ENCODE assay signal across 10 cellular contexts in the genomic region with DNA sequence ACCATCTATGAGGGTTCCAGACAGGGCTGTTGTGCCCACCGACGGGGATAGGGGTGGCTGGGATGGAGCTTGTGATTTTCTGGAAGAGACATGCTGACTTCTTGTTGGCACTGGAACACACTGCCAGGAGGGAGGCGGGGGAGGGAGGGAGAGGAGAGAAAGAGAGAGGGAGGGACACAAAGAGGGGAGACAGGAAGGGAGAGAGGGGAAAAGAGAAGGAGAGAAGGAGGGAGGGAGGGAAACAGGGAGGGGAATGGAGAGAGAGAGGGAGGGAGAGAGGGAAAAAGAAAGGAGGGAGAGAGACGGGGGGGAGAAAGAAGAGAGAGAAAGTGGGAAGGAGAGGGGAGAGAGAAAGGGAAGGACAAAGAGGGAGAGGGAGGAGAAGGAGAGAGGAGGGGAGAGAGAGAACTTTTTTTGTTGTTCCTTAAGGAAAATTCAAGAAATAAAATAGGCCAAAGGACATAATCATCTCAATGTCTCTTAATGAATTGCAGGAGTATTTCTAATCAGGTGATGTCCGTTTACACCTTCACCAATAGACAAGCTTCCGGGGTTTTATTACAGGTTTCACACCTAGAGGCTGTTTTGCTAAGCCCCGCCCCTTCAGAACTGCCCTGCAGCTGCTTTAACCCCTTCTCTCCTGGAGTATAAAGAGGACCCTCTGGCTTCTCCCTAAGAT.
DNase-seq lines count a peak whose midpoint lies in the region; ATAC-seq and TF ChIP-seq lines count a peak whose summit lies in the region.
"Had no signal": no experiment of that assay in that cellular context is flagged by ENCODE, and none has a peak within 500 bp of the region (broad histone marks: within the 10 kb centered on the region; RNA-seq: fewer than 3 reads in every experiment).

No MANE protein-coding gene starts in this region.

- no peaks in the 10 kb centered on the region for H3F3A ChIP-seq in PC-3 (ENCODE audit: low read length, unreplicated experiment)

- no peaks in the 10 kb centered on the region for H3K9me2 ChIP-seq in PC-3 (replicated peaks; ENCODE audit: low read length)

- no peaks in the 10 kb centered on the region for H3K27me3 Mint-ChIP-seq in activated CD4-positive, alpha-beta T cell treated with anti-CD3 and anti-CD28 coated beads for 36 hours
- no peaks in the 10 kb centered on the region for H3K27me3 Mint-ChIP-seq in activated CD4-positive, alpha-beta T cell treated with anti-CD3 and anti-CD28 coated beads, Interleukin-2, amount 10 ng/mL, durations not matched to agents 24 days and 14 days

- no peak for ATAC-seq in activated CD4-positive, alpha-beta T cell treated with anti-CD3 and anti-CD28 coated beads for 36 hours
- peak; percentile 15 for ATAC-seq in PC-3
- ATAC-seq in GM19455 (IDR thresholded peaks at IDR 0.05; ENCODE audit: unreplicated experiment): no peak

- H3K4me1 ChIP-seq in PC-3 (ENCODE audit: insufficient read depth, low read length) (no peaks in the 10 kb centered on the region), iPS-18a (ENCODE audit: control insufficient read depth, low read depth, low read length) (peaks cover 5% of the 10 kb centered on the region), thyroid gland (no peaks in the 10 kb centered on the region)
- H3K4me1 ChIP-seq: SJSA1 had no signal

- intact Hi-C loops in activated CD4-positive, alpha-beta T cell treated with anti-CD3 and anti-CD28 coated beads for 36 hours (cut with DNase I, micrococcal nuclease): no loop called here
- intact Hi-C loops in activated CD4-positive, alpha-beta T cell treated with anti-CD3 and anti-CD28 coated beads, Interleukin-2, amount 10 ng/mL, durations not matched to agents 24 days and 14 days (cut with micrococcal nuclease): no loop called here
- intact Hi-C loops in PC-3 (cut with micrococcal nuclease): no loop called here
- intact Hi-C loops in thyroid gland (cut with DNase I): no loop called here

- POLR2A ChIA-PET in activated CD4-positive, alpha-beta T cell treated with anti-CD3 and anti-CD28 coated beads for 36 hours (lab: Charles Lee): no interaction called here
- POLR2A ChIA-PET in PC-3 (lab: Charles Lee; ENCODE audit: unreplicated experiment): no interaction called here

- H3K4me3 ChIP-seq in PC-3 (ENCODE audit: low read length): no peak overlapping the region
- peak overlapping the region; percentile 38 for H3K4me3 ChIP-seq in iPS-18a (ENCODE audit: low read length)
- no peak overlapping the region for H3K4me3 ChIP-seq in thyroid gland (replicated peaks in 1 of 3)
- H3K4me3 ChIP-seq: SJSA1 had no signal

- no peak for TF ChIP-seq POLR2A in thyroid gland (IDR thresholded peaks at IDR 0.05)

- H3K4me3 Mint-ChIP-seq in activated CD4-positive, alpha-beta T cell treated with anti-CD3 and anti-CD28 coated beads for 36 hours: no peak overlapping the region
- no peak overlapping the region for H3K4me3 Mint-ChIP-seq in activated CD4-positive, alpha-beta T cell treated with anti-CD3 and anti-CD28 coated beads, Interleukin-2, amount 10 ng/mL, durations not matched to agents 24 days and 14 days
- H3K4me3 Mint-ChIP-seq: HFFc6 had no signal

- H3K27me3 ChIP-seq in PC-3 (ENCODE audit: low read length): no peaks in the 10 kb centered on the region
- H3K27me3 ChIP-seq in iPS-18a (ENCODE audit: control insufficient read depth, insufficient read depth, low read length): peaks cover 3% of the 10 kb centered on the region
- H3K27me3 ChIP-seq in thyroid gland: no peaks in the 10 kb centered on the region
- H3K27me3 ChIP-seq: SJSA1 had no signal

- BruUV-seq in PC-3 (replicated peaks; lab: Mats Ljungman, UMichigan): no TSS peak

- H3K36me3 Mint-ChIP-seq in activated CD4-positive, alpha-beta T cell treated with anti-CD3 and anti-CD28 coated beads for 36 hours (ENCODE audit: low read depth): no peaks in the 10 kb centered on the region
- no peaks in the 10 kb centered on the region for H3K36me3 Mint-ChIP-seq in activated CD4-positive, alpha-beta T cell treated with anti-CD3 and anti-CD28 coated beads, Interleukin-2, amount 10 ng/mL, durations not matched to agents 24 days and 14 days (ENCODE audit: low read depth)

- H4K20me1 ChIP-seq in PC-3 (ENCODE audit: low read length): no peaks in the 10 kb centered on the region

- H3K4me1 Mint-ChIP-seq in activated CD4-positive, alpha-beta T cell treated with anti-CD3 and anti-CD28 coated beads for 36 hours: peaks cover 2% of the 10 kb centered on the region
- H3K4me1 Mint-ChIP-seq in activated CD4-positive, alpha-beta T cell treated with anti-CD3 and anti-CD28 coated beads, Interleukin-2, amount 10 ng/mL, durations not matched to agents 24 days and 14 days: no peaks in the 10 kb centered on the region

- no peaks in the 10 kb centered on the region for H3K9me3 ChIP-seq in PC-3 (ENCODE audit: low read length)
- no peaks in the 10 kb centered on the region for H3K9me3 ChIP-seq in iPS-18a (ENCODE audit: control insufficient read depth, low read depth, low read length)
- H3K9me3 ChIP-seq in thyroid gland: no peaks in the 10 kb centered on the region
- H3K9me3 ChIP-seq: SJSA1 had no signal

- H3K9me3 Mint-ChIP-seq in activated CD4-positive, alpha-beta T cell treated with anti-CD3 and anti-CD28 coated beads for 36 hours (ENCODE audit: low read depth): no peaks in the 10 kb centered on the region
- H3K9me3 Mint-ChIP-seq in activated CD4-positive, alpha-beta T cell treated with anti-CD3 and anti-CD28 coated beads, Interleukin-2, amount 10 ng/mL, durations not matched to agents 24 days and 14 days: no peaks in the 10 kb centered on the region
- H3K9me3 Mint-ChIP-seq: HFFc6 had no signal

- H3K27ac ChIP-seq in PC-3 (ENCODE audit: low read length) (no peak overlapping the region), iPS-18a (ENCODE audit: low read length) (no peak overlapping the region), thyroid gland (no peak overlapping the region)
- H3K27ac ChIP-seq: SJSA1 had no signal

- WGBS in thyroid gland, 2 donors: 25 to 28% methylated on average over 7 of the region's 7 CpGs

- no peaks in the 10 kb centered on the region for H3K79me2 ChIP-seq in PC-3 (ENCODE audit: low read length)

- TF ChIP-seq CTCF in PC-3 (conservative IDR thresholded peaks at IDR 0.05; ENCODE audit: low read depth, low read length) (no peak), thyroid gland (IDR thresholded peaks at IDR 0.05) (no peak)

- no peak overlapping the region for H3K27ac Mint-ChIP-seq in activated CD4-positive, alpha-beta T cell treated with anti-CD3 and anti-CD28 coated beads for 36 hours
- no peak overlapping the region for H3K27ac Mint-ChIP-seq in activated CD4-positive, alpha-beta T cell treated with anti-CD3 and anti-CD28 coated beads, Interleukin-2, amount 10 ng/mL, durations not matched to agents 24 days and 14 days
- H3K27ac Mint-ChIP-seq: HFFc6 had no signal

- CTCF ChIA-PET in activated CD4-positive, alpha-beta T cell treated with anti-CD3 and anti-CD28 coated beads for 36 hours (lab: Charles Lee): interaction anchor here (0.7 kb wide), 1 partner anchor 282 kb away, joined by 4 read pairs; no protein-coding TSS in a partner anchor
- CTCF ChIA-PET in PC-3 (lab: Charles Lee): no interaction called here

- H3K9ac ChIP-seq in PC-3 (ENCODE audit: low read length) (no peak overlapping the region), iPS-18a (ENCODE audit: low read length) (no peak overlapping the region)

- peak; percentile 13 for DNase-seq in activated CD4-positive, alpha-beta T cell treated with anti-CD3 and anti-CD28 coated beads for 36 hours
- no peak for DNase-seq in activated CD4-positive, alpha-beta T cell treated with anti-CD3 and anti-CD28 coated beads, Interleukin-2, amount 10 ng/mL, durations not matched to agents 24 days and 14 days
- no peak for DNase-seq in PC-3
- DNase-seq in thyroid gland: peak; percentile 11 to 30
- no peak for DNase-seq in cerebellar nuclear complex (lab: John Stamatoyannopoulos, UW)
- no peak for DNase-seq in central memory CD4-positive, alpha-beta T cell
- DNase-seq: HFFc6 had no signal

- H3K36me3 ChIP-seq in PC-3 (ENCODE audit: low read depth, low read length): no peaks in the 10 kb centered on the region
- no peaks in the 10 kb centered on the region for H3K36me3 ChIP-seq in iPS-18a (ENCODE audit: control insufficient read depth, low read depth, low read length)
- no peaks in the 10 kb centered on the region for H3K36me3 ChIP-seq in thyroid gland

- no peak overlapping the region for H2AFZ ChIP-seq in PC-3 (ENCODE audit: low read length)

- H3K4me2 ChIP-seq in PC-3 (ENCODE audit: low read length): no peak overlapping the region

Comparison
In these comparisons a context has a peak if more than half of its experiments do, and no peak if none do; other contexts are left out.
1. DNase-seq: peak in activated CD4-positive, alpha-beta T cell treated with anti-CD3 and anti-CD28 coated beads for 36 hours (single experiment) and thyroid gland (2 of 2); none in activated CD4-positive, alpha-beta T cell treated with anti-CD3 and anti-CD28 coated beads, Interleukin-2, amount 10 ng/mL, durations not matched to agents 24 days and 14 days (single experiment), PC-3 (single experiment), cerebellar nuclear complex (0 of 2) and central memory CD4-positive, alpha-beta T cell (single experiment).